Comparison of ENCODE assay signal across 1 cellular context in genomic region chr17:75109407-75110236, GRCh38.
TF ChIP-seq lines count a peak whose summit lies in the region.

Gene ARMC7 (plus strand): TSS chr17:75109969. CDS start chr17:75110289, 320 bp downstream.

TF ChIP-seq in HepG2, 621 proteins besides CTCF, POLR2A, EP300 and RAD21 (continued from another document and continues in another):
- peak; percentile 69 for TF ChIP-seq ZNF407 (CRISPR knock-in tag; IDR thresholded peaks at IDR 0.05; ENCODE audit: not compliant biosample characterization)
- TF ChIP-seq ZNF383 (CRISPR knock-in tag; IDR thresholded peaks at IDR 0.05; ENCODE audit: borderline replicate concordance): no peak
- peak; percentile 95 for TF ChIP-seq ZNF687 (CRISPR knock-in tag; IDR thresholded peaks at IDR 0.05)
- no peak for TF ChIP-seq PHF5A (CRISPR knock-in tag; IDR thresholded peaks at IDR 0.05; ENCODE audit: low read depth, unreplicated experiment)
- TF ChIP-seq PAX8 (CRISPR knock-in tag; IDR thresholded peaks at IDR 0.05; ENCODE audit: borderline replicate concordance): no peak
- TF ChIP-seq KLF12 (CRISPR knock-in tag; IDR thresholded peaks at IDR 0.05; ENCODE audit: borderline replicate concordance): 0 out of 2 replicates have a peak, but pooled peaks have one; percentile 34
- TF ChIP-seq, protein P1, sequence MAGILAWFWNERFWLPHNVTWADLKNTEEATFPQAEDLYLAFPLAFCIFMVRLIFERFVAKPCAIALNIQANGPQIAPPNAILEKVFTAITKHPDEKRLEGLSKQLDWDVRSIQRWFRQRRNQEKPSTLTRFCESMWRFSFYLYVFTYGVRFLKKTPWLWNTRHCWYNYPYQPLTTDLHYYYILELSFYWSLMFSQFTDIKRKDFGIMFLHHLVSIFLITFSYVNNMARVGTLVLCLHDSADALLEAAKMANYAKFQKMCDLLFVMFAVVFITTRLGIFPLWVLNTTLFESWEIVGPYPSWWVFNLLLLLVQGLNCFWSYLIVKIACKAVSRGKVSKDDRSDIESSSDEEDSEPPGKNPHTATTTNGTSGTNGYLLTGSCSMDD (CRISPR knock-in tag; IDR thresholded peaks at IDR 0.05): peak; percentile 11; the same call in 1 of the 2 replicates
- TF ChIP-seq NFE2L2 (IDR thresholded peaks at IDR 0.05; ENCODE audit: low read length): no peak
- TF ChIP-seq ZNF850 (CRISPR knock-in tag; conservative IDR thresholded peaks at IDR 0.05): no peak
- peak; percentile 79 for TF ChIP-seq AGO2 (optimal IDR thresholded peaks at IDR 0.05; ENCODE audit: low read depth, low read length)
- TF ChIP-seq GABPB1 (CRISPR knock-in tag; IDR thresholded peaks at IDR 0.05): peak; percentile 93
- TF ChIP-seq, protein P2, sequence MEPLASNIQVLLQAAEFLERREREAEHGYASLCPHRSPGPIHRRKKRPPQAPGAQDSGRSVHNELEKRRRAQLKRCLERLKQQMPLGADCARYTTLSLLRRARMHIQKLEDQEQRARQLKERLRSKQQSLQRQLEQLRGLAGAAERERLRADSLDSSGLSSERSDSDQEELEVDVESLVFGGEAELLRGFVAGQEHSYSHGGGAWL (CRISPR knock-in tag; IDR thresholded peaks at IDR 0.05): no peak; the same call in 1 of the 2 replicates
- no peak for TF ChIP-seq ZSCAN25 (CRISPR knock-in tag; IDR thresholded peaks at IDR 0.05)
- peak; percentile 44; the same call in 1 of the 2 replicates for TF ChIP-seq HDAC1 (CRISPR knock-in tag; IDR thresholded peaks at IDR 0.05)
- TF ChIP-seq, protein P3, sequence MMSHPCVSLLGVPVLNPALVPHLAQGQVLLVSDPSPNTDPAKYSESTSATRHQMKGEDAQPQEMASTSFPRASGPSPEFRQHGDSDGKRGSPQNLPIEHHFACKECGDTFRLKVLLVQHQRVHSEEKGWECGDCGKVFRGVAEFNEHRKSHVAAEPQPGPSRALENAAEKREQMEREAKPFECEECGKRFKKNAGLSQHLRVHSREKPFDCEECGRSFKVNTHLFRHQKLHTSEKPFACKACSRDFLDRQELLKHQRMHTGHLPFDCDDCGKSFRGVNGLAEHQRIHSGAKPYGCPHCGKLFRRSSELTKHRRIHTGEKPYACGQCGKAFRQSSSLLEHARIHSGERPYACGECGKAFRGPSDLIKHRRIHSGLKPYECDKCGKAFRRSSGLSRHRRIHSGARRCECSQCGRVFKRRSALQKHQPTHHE (CRISPR knock-in tag; IDR thresholded peaks at IDR 0.05; ENCODE audit: borderline replicate concordance): peak; percentile 81; the same call in 1 of the 2 replicates
- TF ChIP-seq ZNF772 (CRISPR knock-in tag; IDR thresholded peaks at IDR 0.05): peak; percentile 80
- 0 out of 2 replicates have a peak, but pooled peaks have one; percentile 52 for TF ChIP-seq ZNF30 (CRISPR knock-in tag; IDR thresholded peaks at IDR 0.05)
- TF ChIP-seq SRY (CRISPR knock-in tag; IDR thresholded peaks at IDR 0.05): no peak
- TF ChIP-seq, protein P4, sequence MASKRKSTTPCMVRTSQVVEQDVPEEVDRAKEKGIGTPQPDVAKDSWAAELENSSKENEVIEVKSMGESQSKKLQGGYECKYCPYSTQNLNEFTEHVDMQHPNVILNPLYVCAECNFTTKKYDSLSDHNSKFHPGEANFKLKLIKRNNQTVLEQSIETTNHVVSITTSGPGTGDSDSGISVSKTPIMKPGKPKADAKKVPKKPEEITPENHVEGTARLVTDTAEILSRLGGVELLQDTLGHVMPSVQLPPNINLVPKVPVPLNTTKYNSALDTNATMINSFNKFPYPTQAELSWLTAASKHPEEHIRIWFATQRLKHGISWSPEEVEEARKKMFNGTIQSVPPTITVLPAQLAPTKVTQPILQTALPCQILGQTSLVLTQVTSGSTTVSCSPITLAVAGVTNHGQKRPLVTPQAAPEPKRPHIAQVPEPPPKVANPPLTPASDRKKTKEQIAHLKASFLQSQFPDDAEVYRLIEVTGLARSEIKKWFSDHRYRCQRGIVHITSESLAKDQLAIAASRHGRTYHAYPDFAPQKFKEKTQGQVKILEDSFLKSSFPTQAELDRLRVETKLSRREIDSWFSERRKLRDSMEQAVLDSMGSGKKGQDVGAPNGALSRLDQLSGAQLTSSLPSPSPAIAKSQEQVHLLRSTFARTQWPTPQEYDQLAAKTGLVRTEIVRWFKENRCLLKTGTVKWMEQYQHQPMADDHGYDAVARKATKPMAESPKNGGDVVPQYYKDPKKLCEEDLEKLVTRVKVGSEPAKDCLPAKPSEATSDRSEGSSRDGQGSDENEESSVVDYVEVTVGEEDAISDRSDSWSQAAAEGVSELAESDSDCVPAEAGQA (IDR thresholded peaks at IDR 0.05; ENCODE audit: low read depth): no peak
- TF ChIP-seq, protein P4 (CRISPR knock-in tag; IDR thresholded peaks at IDR 0.05; ENCODE audit: borderline replicate concordance): peak; percentile 76; the same call in 1 of the 2 replicates
- TF ChIP-seq, protein P5, sequence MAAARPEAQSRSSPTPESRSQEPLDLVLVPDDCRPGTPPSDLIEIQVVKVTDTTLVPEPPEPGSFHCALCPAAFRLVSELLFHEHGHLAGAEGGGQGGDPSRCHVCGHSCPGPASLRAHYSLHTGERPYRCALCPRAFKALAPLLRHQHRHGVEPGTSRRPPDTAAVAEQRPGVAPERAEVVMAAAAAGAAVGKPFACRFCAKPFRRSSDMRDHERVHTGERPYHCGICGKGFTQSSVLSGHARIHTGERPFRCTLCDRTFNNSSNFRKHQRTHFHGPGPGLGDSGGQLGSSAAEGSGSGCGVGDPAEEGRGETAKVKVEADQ (CRISPR knock-in tag; IDR thresholded peaks at IDR 0.05; ENCODE audit: borderline replicate concordance): no peak
- TF ChIP-seq RCOR2 (CRISPR knock-in tag; IDR thresholded peaks at IDR 0.05): no peak
- TF ChIP-seq HNF4A (CRISPR knock-in tag; IDR thresholded peaks at IDR 0.05): no peak
- no peak for TF ChIP-seq SP1 (IDR thresholded peaks at IDR 0.05)
- TF ChIP-seq SP1 (CRISPR knock-in tag; IDR thresholded peaks at IDR 0.05): peak; percentile 66; the same call in 1 of the 2 replicates
- peak; percentile 86; the same call in 1 of the 2 replicates for TF ChIP-seq ZBTB26 (CRISPR knock-in tag; IDR thresholded peaks at IDR 0.05; ENCODE audit: borderline replicate concordance)
- peak; percentile 76 for TF ChIP-seq SALL1 (CRISPR knock-in tag; IDR thresholded peaks at IDR 0.05)
- peak; percentile 78; the same call in 1 of the 2 replicates for TF ChIP-seq ZNF296 (CRISPR knock-in tag; conservative IDR thresholded peaks at IDR 0.05)
- peak; percentile 66; the same call in 1 of the 2 replicates for TF ChIP-seq ZBTB43 (CRISPR knock-in tag; conservative IDR thresholded peaks at IDR 0.05)
- 0 out of 2 replicates have a peak, but pooled peaks have one; percentile 5 for TF ChIP-seq HNRNPL (IDR thresholded peaks at IDR 0.05; ENCODE audit: low read depth, low read length)
